8 cellular contexts compared by ENCODE assay signal in genomic region chr10:38355997-38356926, GRCh38.
DNase-seq lines count a peak whose midpoint lies in the region; ATAC-seq and TF ChIP-seq lines count a peak whose summit lies in the region.
"Not testable (repeated sequence)": the region's sequence is repeated elsewhere in the genome, so short reads cannot be mapped to it uniquely, and the experiment has no call there.

No MANE protein-coding gene starts in this region.

- peaks cover 27% of the 10 kb centered on the region for H3K4me1 Mint-ChIP-seq in activated naive CD8-positive, alpha-beta T cell (ENCODE audit: low read depth)
- not testable (repeated sequence) for H3K4me1 Mint-ChIP-seq in glutamatergic neuron (ENCODE audit: low read depth, unreplicated experiment)

- peak overlapping the region; percentile 91 for H3K27ac Mint-ChIP-seq in activated naive CD8-positive, alpha-beta T cell
- peak overlapping the region; percentile 68 for H3K27ac Mint-ChIP-seq in glutamatergic neuron (ENCODE audit: unreplicated experiment)

- H3K9me3 Mint-ChIP-seq in activated naive CD8-positive, alpha-beta T cell (ENCODE audit: low read depth); glutamatergic neuron (ENCODE audit: unreplicated experiment): not testable (repeated sequence)

- H3K27ac ChIP-seq in ovary = peak overlapping the region; percentile 68 to 80
- peak overlapping the region; percentile 85 for H3K27ac ChIP-seq in temporal lobe (ENCODE audit: low read depth, low read length)

- not testable (repeated sequence) for TF ChIP-seq CTCF in GM12865 (IDR thresholded peaks at IDR 0.05; ENCODE audit: insufficient read depth, low read depth, low read length, missing control alignments); glutamatergic neuron (IDR thresholded peaks at IDR 0.05; ENCODE audit: partially characterized antibody, unreplicated experiment); ovary (IDR thresholded peaks at IDR 0.05)

- H3K4me3 ChIP-seq in GM12865 (ENCODE audit: low read depth, low read length) = peak overlapping the region; percentile 75
- peak overlapping the region; percentile 30 for H3K4me3 ChIP-seq in ovary

- intact Hi-C loops in ovary (cut with DNase I) = not testable (repeated sequence)

- not testable (repeated sequence) for H3K27me3 ChIP-seq in ovary

- not testable (repeated sequence) for H3K36me3 ChIP-seq in ovary

- peak overlapping the region; percentile 96 for H3K4me3 Mint-ChIP-seq in activated naive CD8-positive, alpha-beta T cell
- peak overlapping the region; percentile 89 for H3K4me3 Mint-ChIP-seq in glutamatergic neuron (ENCODE audit: unreplicated experiment)

- not testable (repeated sequence) for H3K9me3 ChIP-seq in ovary

- ATAC-seq in HG02642 (IDR thresholded peaks at IDR 0.05; ENCODE audit: poor library complexity, unreplicated experiment) = peak; percentile 100

- not testable (repeated sequence) for TF ChIP-seq POLR2A in ovary (IDR thresholded peaks at IDR 0.05)

- not testable (repeated sequence) for H3K36me3 Mint-ChIP-seq in activated naive CD8-positive, alpha-beta T cell; glutamatergic neuron (ENCODE audit: unreplicated experiment)

- not testable (repeated sequence) for TF ChIP-seq EP300 in ovary (IDR thresholded peaks at IDR 0.05)

- H3K27me3 Mint-ChIP-seq in activated naive CD8-positive, alpha-beta T cell; glutamatergic neuron (ENCODE audit: unreplicated experiment): not testable (repeated sequence)

- 5 to 52% (median 10%) methylated on average over 19 to 48 of the region's 56 CpGs for WGBS in ovary, 3 donors

- H3K4me1 ChIP-seq in ovary (ENCODE audit: insufficient read depth) = not testable (repeated sequence)

- DNase-seq in GM12865 (ENCODE audit: low read depth) (peak; percentile 82), NCI-H1092 (lab: John Stamatoyannopoulos, UW) (peak; percentile 61), SKM-1 treated with dmso at 0.1 percent for 144 hours (lab: John Stamatoyannopoulos, UW; ENCODE audit: unreplicated experiment) (peak; percentile 38), glutamatergic neuron (peak; percentile 64), ovary (peak; percentile 80 to 88 (median 87))

Comparison
In these comparisons a context has a peak if more than half of its experiments do, and no peak if none do; other contexts are left out.
1. Peak in every context shown above with its lines: DNase-seq, ATAC-seq, H3K4me3 ChIP-seq and H3K27ac ChIP-seq.